ENCODE assay signal across 1 cellular context in genomic region chr10:112280205-112280921, GRCh38.
A peak's percentile ranks its signal among the peaks of the same experiment; 100 is the strongest.
TF ChIP-seq lines count a peak whose summit lies in the region.

No MANE protein-coding gene starts in this region.

TF ChIP-seq in HepG2, 621 proteins besides CTCF, POLR2A, EP300 and RAD21 (continued from another document and continues in another):
- TF ChIP-seq TFDP2 (CRISPR knock-in tag; IDR thresholded peaks at IDR 0.05) (no peak), NFYB (CRISPR knock-in tag; IDR thresholded peaks at IDR 0.05) (no peak), THRA (CRISPR knock-in tag; IDR thresholded peaks at IDR 0.05; ENCODE audit: borderline replicate concordance) (no peak), DMTF1 (CRISPR knock-in tag; IDR thresholded peaks at IDR 0.05) (no peak), ONECUT2 (CRISPR knock-in tag; IDR thresholded peaks at IDR 0.05) (no peak), MBNL3 (CRISPR knock-in tag; conservative IDR thresholded peaks at IDR 0.05) (no peak), ZNF646 (CRISPR knock-in tag; IDR thresholded peaks at IDR 0.05) (no peak), NR2F2 (IDR thresholded peaks at IDR 0.05; ENCODE audit: borderline replicate concordance, low read depth) (peak; percentile 53; the same call in 1 of the 2 replicates), ZNF652 (CRISPR knock-in tag; IDR thresholded peaks at IDR 0.05; ENCODE audit: borderline replicate concordance, low read depth) (no peak), ZNF142 (CRISPR knock-in tag; IDR thresholded peaks at IDR 0.05) (no peak), ZNF564 (CRISPR knock-in tag; IDR thresholded peaks at IDR 0.05) (no peak), ZNF343 (CRISPR knock-in tag; IDR thresholded peaks at IDR 0.05) (0 out of 2 replicates have a peak, but pooled peaks have one; percentile 57), NKX3-1 (CRISPR knock-in tag; IDR thresholded peaks at IDR 0.05) (no peak), NFE2L1 (CRISPR knock-in tag; IDR thresholded peaks at IDR 0.05; ENCODE audit: borderline replicate concordance) (no peak), FOXC1 (CRISPR knock-in tag; IDR thresholded peaks at IDR 0.05; ENCODE audit: borderline replicate concordance) (no peak), SRF (IDR thresholded peaks at IDR 0.05; ENCODE audit: low read depth, low read length) (no peak), CERS6 (CRISPR knock-in tag; IDR thresholded peaks at IDR 0.05) (no peak), PLRG1 (conservative IDR thresholded peaks at IDR 0.05) (no peak), RERE (CRISPR knock-in tag; IDR thresholded peaks at IDR 0.05; ENCODE audit: low read depth) (no peak), ATM (IDR thresholded peaks at IDR 0.05; ENCODE audit: borderline replicate concordance) (no peak), REL (CRISPR knock-in tag; conservative IDR thresholded peaks at IDR 0.05) (no peak), IRX3 (CRISPR knock-in tag; IDR thresholded peaks at IDR 0.05; ENCODE audit: borderline replicate concordance, low read depth) (no peak)
